Comparison of ENCODE assay signal across 13 cellular contexts in genomic region chr11:44016129-44016528, GRCh38. TPM values are rescaled to one million over a fixed set of nuclear protein-coding genes. Genes with fewer than 3 reads are reported as not detected.
A peak's percentile ranks its signal among the peaks of the same experiment; 100 is the strongest.
DNase-seq lines count a peak whose midpoint lies in the region; ATAC-seq, FAIRE-seq and TF ChIP-seq lines count a peak whose summit lies in the region.
"Had no signal": no experiment of that assay in that cellular context is flagged by ENCODE, and none has a peak within 500 bp of the region (broad histone marks: within the 10 kb centered on the region; RNA-seq: fewer than 3 reads in every experiment).

No MANE protein-coding gene starts in this region.

- FAIRE-seq in kidney (lab: Jason Lieb, UNC) (no peak), urothelium cell line (lab: Jason Lieb, UNC) (no peak)
- FAIRE-seq: islet of Langerhans had no signal

- CTCF ChIA-PET in activated CD8-positive, alpha-beta memory T cell treated with anti-CD3 and anti-CD28 coated beads, Interleukin-2, amount 10 ng/mL, durations not matched to agents 7 days and 5 days (lab: Charles Lee): no interaction called here

- in situ Hi-C loops in transverse colon (cut with MboI; ENCODE audit: low pct_ligation_motif_present in 1 of 4, low pct_unique_long_range_greater_than_20kb in 1 of 4, low sequenced_read_pairs in 3 of 4): no loop called here

- H3K36me3 ChIP-seq in kidney (ENCODE audit: control insufficient read depth in 1 of 2, insufficient read depth in 2 of 2, low read length in 2 of 2) (no peaks in the 10 kb centered on the region), transverse colon (no peaks in the 10 kb centered on the region)

- TF ChIP-seq POLR2A in transverse colon (IDR thresholded peaks at IDR 0.05): no peak

- peaks cover 20% of the 10 kb centered on the region for H3K27me3 Mint-ChIP-seq in activated CD8-positive, alpha-beta memory T cell treated with anti-CD3 and anti-CD28 coated beads, Interleukin-2, amount 10 ng/mL, durations not matched to agents 7 days and 5 days

- 45 to 86% methylated on average over 1 to 5 of the region's 5 CpGs for WGBS in transverse colon (ENCODE audit: low coverage in 1 of 2), 2 donors

- no peak overlapping the region for H3K4me3 Mint-ChIP-seq in activated CD8-positive, alpha-beta memory T cell treated with anti-CD3 and anti-CD28 coated beads, Interleukin-2, amount 10 ng/mL, durations not matched to agents 7 days and 5 days

- peak; percentile 31 for DNase-seq in activated CD8-positive, alpha-beta memory T cell treated with anti-CD3 and anti-CD28 coated beads, Interleukin-2, amount 10 ng/mL, durations not matched to agents 7 days and 5 days
- no peak for DNase-seq in activated CD8-positive, alpha-beta memory T cell treated with anti-CD3 and anti-CD28 coated beads for 24 hours
- DNase-seq in cardiac fibroblast (ENCODE audit: low read depth in 2 of 2) (peak; percentile 80 to 93), kidney (peak; percentile 88), urothelium cell line (ENCODE audit: low spot score) (peak; percentile 79), NCI-H1048 (lab: John Stamatoyannopoulos, UW) (no peak), transverse colon (no peak)
- DNase-seq: cortex of kidney, NCI-H1105 treated with DMSO at 0.1 percent for 48 hours, retina had no signal

- no peak overlapping the region for H3K9ac ChIP-seq in kidney (ENCODE audit: low read length in 2 of 2)

- H3K9me3 Mint-ChIP-seq in activated CD8-positive, alpha-beta memory T cell treated with anti-CD3 and anti-CD28 coated beads, Interleukin-2, amount 10 ng/mL, durations not matched to agents 7 days and 5 days (ENCODE audit: low read depth): no peaks in the 10 kb centered on the region

- no peak overlapping the region for H3K4me3 ChIP-seq in cardiac fibroblast (replicated peaks in 1 of 2; ENCODE audit: low read depth in 2 of 2, low read length in 2 of 2)
- no peak overlapping the region for H3K4me3 ChIP-seq in kidney (ENCODE audit: low read length in 2 of 2)
- H3K4me3 ChIP-seq in transverse colon: no peak overlapping the region

- no peaks in the 10 kb centered on the region for H3K27me3 ChIP-seq in transverse colon

- TF ChIP-seq EP300 in transverse colon (IDR thresholded peaks at IDR 0.05; ENCODE audit: low read depth): no peak

- no peaks in the 10 kb centered on the region for H3K9me3 ChIP-seq in kidney (ENCODE audit: control insufficient read depth in 1 of 2, low read length in 2 of 2)
- no peaks in the 10 kb centered on the region for H3K9me3 ChIP-seq in transverse colon

- ATAC-seq in activated CD8-positive, alpha-beta memory T cell treated with anti-CD3 and anti-CD28 coated beads, Interleukin-2, amount 10 ng/mL, durations not matched to agents 7 days and 5 days: no peak
- no peak for ATAC-seq in HG02852 (IDR thresholded peaks at IDR 0.05; ENCODE audit: unreplicated experiment)

- intact Hi-C loops in kidney (cut with DNase I) (no loop called here), transverse colon (cut with DNase I; ENCODE audit: low total_unique reads) (no loop called here)

- peak overlapping the region in 1 of 2 donors; percentile 52 for H3K27ac ChIP-seq in kidney (ENCODE audit: low read depth in 2 of 2, low read length in 2 of 2)
- peak overlapping the region in 2 of 4 donors; percentile 14 to 19 for H3K27ac ChIP-seq in transverse colon

- H3K4me1 ChIP-seq in kidney (ENCODE audit: control insufficient read depth in 1 of 2, insufficient read depth in 1 of 2, low read depth in 1 of 2, low read length in 2 of 2) (peaks cover 0 to 3% of the 10 kb centered on the region in 2 donors), transverse colon (no peaks in the 10 kb centered on the region)

- H3K27ac Mint-ChIP-seq in activated CD8-positive, alpha-beta memory T cell treated with anti-CD3 and anti-CD28 coated beads, Interleukin-2, amount 10 ng/mL, durations not matched to agents 7 days and 5 days: no peak overlapping the region

- H3K4me1 Mint-ChIP-seq in activated CD8-positive, alpha-beta memory T cell treated with anti-CD3 and anti-CD28 coated beads, Interleukin-2, amount 10 ng/mL, durations not matched to agents 7 days and 5 days: peaks cover 3% of the 10 kb centered on the region

- TF ChIP-seq CTCF in cardiac fibroblast (IDR thresholded peaks at IDR 0.05; ENCODE audit: low read depth, low read length) (no peak), kidney (IDR thresholded peaks at IDR 0.05; ENCODE audit: borderline replicate concordance, extremely low read depth, insufficient read depth) (no peak), transverse colon (IDR thresholded peaks at IDR 0.05) (no peak)

- no peaks in the 10 kb centered on the region for H3K36me3 Mint-ChIP-seq in activated CD8-positive, alpha-beta memory T cell treated with anti-CD3 and anti-CD28 coated beads, Interleukin-2, amount 10 ng/mL, durations not matched to agents 7 days and 5 days

RNA-seq across cellular contexts. Expression of gene ACCSL, which starts 31.7 kb away (rescaled TPM):
- not detected for total RNA-seq in activated CD8-positive, alpha-beta memory T cell treated with anti-CD3 and anti-CD28 coated beads, Interleukin-2, amount 10 ng/mL, durations not matched to agents 7 days and 5 days
- total RNA-seq in kidney (not detected), transverse colon (not detected)
- polyA plus RNA-seq in kidney (ENCODE audit: insufficient read depth, low read depth, low replicate concordance): not detected
- polyA plus RNA-seq: AG04450 had no signal

RNA-seq across cellular contexts. Expression of gene ACCS, which starts 49.9 kb away (rescaled TPM):
- total RNA-seq in activated CD8-positive, alpha-beta memory T cell treated with anti-CD3 and anti-CD28 coated beads, Interleukin-2, amount 10 ng/mL, durations not matched to agents 7 days and 5 days: 1 to 10 TPM; 4.9 to 7.7 TPM
- total RNA-seq in kidney (39.0 TPM), transverse colon (10 to 100 TPM; 17.6 to 88.3 (median 29.5) TPM)
- 11.4 TPM for polyA plus RNA-seq in kidney (ENCODE audit: insufficient read depth, low read depth, low replicate concordance)

Comparison
In these comparisons a context has a peak if more than half of its experiments do, and no peak if none do; other contexts are left out.
1. DNase-seq: peak in activated CD8-positive, alpha-beta memory T cell treated with anti-CD3 and anti-CD28 coated beads, Interleukin-2, amount 10 ng/mL, durations not matched to agents 7 days and 5 days (single experiment), cardiac fibroblast (2 of 2), kidney (single experiment) and urothelium cell line (single experiment); none in activated CD8-positive, alpha-beta memory T cell treated with anti-CD3 and anti-CD28 coated beads for 24 hours (single experiment), NCI-H1048 (single experiment) and transverse colon (single experiment).